Comparison of ENCODE assay signal across 21 cellular contexts in genomic region chr19:38190061-38190460, GRCh38. TPM values are rescaled to one million over a fixed set of nuclear protein-coding genes. Genes with fewer than 3 reads are reported as not detected.
A peak's percentile ranks its signal among the peaks of the same experiment; 100 is the strongest.
DNase-seq lines count a peak whose midpoint lies in the region; ATAC-seq and TF ChIP-seq lines count a peak whose summit lies in the region.
"Had no signal": no experiment of that assay in that cellular context is flagged by ENCODE, and none has a peak within 500 bp of the region (broad histone marks: within the 10 kb centered on the region; RNA-seq: fewer than 3 reads in every experiment).

No MANE protein-coding gene starts in this region.

- in situ Hi-C loops in IMR-90 (cut with MboI; ENCODE audit: low sequenced_read_pairs), result no loop called here

- no peak overlapping the region for H3K4ac ChIP-seq in IMR-90 (ENCODE audit: low read depth, low read length)

- peaks cover 1% of the 10 kb centered on the region for H3K9me1 ChIP-seq in IMR-90 (ENCODE audit: insufficient read depth, low read length)

- H3K36me3 Mint-ChIP-seq in activated CD4-positive, alpha-beta memory T cell treated with anti-CD3 and anti-CD28 coated beads for 36 hours, result peaks cover 2% of the 10 kb centered on the region
- no peaks in the 10 kb centered on the region for H3K36me3 Mint-ChIP-seq in activated CD4-positive, alpha-beta memory T cell treated with anti-CD3 and anti-CD28 coated beads, Interleukin-2, amount 10 ng/mL, durations not matched to agents 7 days and 5 days (ENCODE audit: low read depth)
- H3K36me3 Mint-ChIP-seq in nephron progenitor cell (ENCODE audit: low read depth), result peaks cover 16% of the 10 kb centered on the region

- H4K20me1 ChIP-seq in IMR-90 (ENCODE audit: insufficient read depth, low read length), result 0 out of 2 replicates have a peak, but pooled peaks cover under 1% of the 10 kb centered on the region
- H4K20me1 ChIP-seq in osteoblast (ENCODE audit: insufficient read depth, low read length), result peaks cover 4% of the 10 kb centered on the region

- H3K27ac ChIP-seq in IMR-90 (ENCODE audit: insufficient read depth, low read length), result no peak overlapping the region
- no peak overlapping the region for H3K27ac ChIP-seq in osteoblast (ENCODE audit: low read depth, low read length)
- H3K27ac ChIP-seq: KMS-11, pancreas, upper lobe of left lung had no signal

- peaks cover 0 to 17% of the 10 kb centered on the region in 2 experiments; a peak in 3 of 4 replicates for H3K79me1 ChIP-seq in IMR-90 (ENCODE audit: low read depth in 1 of 2, low read length in 2 of 2)

- no peaks in the 10 kb centered on the region for H3K9me3 ChIP-seq in IMR-90 (ENCODE audit: control insufficient read depth, insufficient read depth, low read length)
- no peaks in the 10 kb centered on the region for H3K9me3 ChIP-seq in osteoblast (ENCODE audit: low read depth, low read length)
- H3K9me3 ChIP-seq: pancreas, upper lobe of left lung had no signal

- no peak overlapping the region for H3K23ac ChIP-seq in IMR-90 (ENCODE audit: low read depth, low read length)

- POLR2A ChIA-PET in activated CD4-positive, alpha-beta memory T cell treated with anti-CD3 and anti-CD28 coated beads for 36 hours (lab: Charles Lee), result no interaction called here
- POLR2A ChIA-PET in activated CD4-positive, alpha-beta memory T cell treated with anti-CD3 and anti-CD28 coated beads, Interleukin-2, amount 10 ng/mL, durations not matched to agents 7 days and 5 days (lab: Charles Lee), result no interaction called here
- POLR2A ChIA-PET in IMR-90 (lab: Charles Lee; ENCODE audit: unreplicated experiment), result no interaction called here

- no peak overlapping the region for H2AK5ac ChIP-seq in IMR-90 (ENCODE audit: low read depth, low read length)

- H3K4me2 ChIP-seq in IMR-90 (ENCODE audit: low read depth, low read length) (no peak overlapping the region), osteoblast (ENCODE audit: insufficient read depth, low read length) (no peak overlapping the region)
- H3K4me2 ChIP-seq: KMS-11 had no signal

- no peak overlapping the region for H4K91ac ChIP-seq in IMR-90 (ENCODE audit: insufficient read depth, low read depth, low read length)

- TF ChIP-seq RAD21 in IMR-90 (IDR thresholded peaks at IDR 0.05; ENCODE audit: low read length), result no peak

- dilution Hi-C loops in IMR-90 (cut with HindIII; ENCODE audit: low sequenced_read_pairs, unreplicated experiment), result no loop called here

- H3K4me1 Mint-ChIP-seq in activated CD4-positive, alpha-beta memory T cell treated with anti-CD3 and anti-CD28 coated beads for 36 hours (ENCODE audit: low read depth), result peaks cover 6% of the 10 kb centered on the region
- no peaks in the 10 kb centered on the region for H3K4me1 Mint-ChIP-seq in activated CD4-positive, alpha-beta memory T cell treated with anti-CD3 and anti-CD28 coated beads, Interleukin-2, amount 10 ng/mL, durations not matched to agents 7 days and 5 days
- H3K4me1 Mint-ChIP-seq in nephron progenitor cell, result peaks cover 16% of the 10 kb centered on the region

- peak overlapping the region; percentile 3 for H2AFZ ChIP-seq in IMR-90 (replicated peaks; ENCODE audit: low read length, poor library complexity)
- no peak overlapping the region for H2AFZ ChIP-seq in osteoblast (ENCODE audit: low read length)

- peak; percentile 40 for DNase-seq in activated CD4-positive, alpha-beta memory T cell treated with anti-CD3 and anti-CD28 coated beads for 36 hours
- no peak for DNase-seq in activated CD4-positive, alpha-beta memory T cell treated with anti-CD3 and anti-CD28 coated beads, Interleukin-2, amount 10 ng/mL, durations not matched to agents 7 days and 5 days
- DNase-seq in IMR-90 (no peak), astrocyte of the hippocampus (ENCODE audit: low read depth, low spot score) (peak; percentile 27), osteoblast (ENCODE audit: insufficient read length, low spot score, missing footprints) (peak; percentile 74), iPS-NIHi11 (ENCODE audit: low spot score) (no peak), nephron progenitor cell (no peak)
- DNase-seq: activated CD8-positive, alpha-beta memory T cell treated with anti-CD3 and anti-CD28 coated beads for 24 hours; activated gamma-delta T cell; cortex of kidney; DMS53; H7; left ventricle myocardium superior; NCI-H1105; NCI-H748 treated with DMSO at 0.1 percent for 48 hours; pancreas; stimulated activated naive CD4-positive, alpha-beta T cell treated with Interleukin-2 at 50 U/mL for 16 hours; upper lobe of left lung had no signal

- H3K9ac ChIP-seq in IMR-90 (ENCODE audit: low read depth, low read length), result no peak overlapping the region
- H3K9ac ChIP-seq: KMS-11 had no signal

- H2BK20ac ChIP-seq in IMR-90 (ENCODE audit: low read depth, low read length), result no peak overlapping the region

- H3K79me2 ChIP-seq in osteoblast (ENCODE audit: insufficient read depth, low read length), result peaks cover 2% of the 10 kb centered on the region

- H3K4me3 Mint-ChIP-seq in activated CD4-positive, alpha-beta memory T cell treated with anti-CD3 and anti-CD28 coated beads for 36 hours, result no peak overlapping the region
- H3K4me3 Mint-ChIP-seq in activated CD4-positive, alpha-beta memory T cell treated with anti-CD3 and anti-CD28 coated beads, Interleukin-2, amount 10 ng/mL, durations not matched to agents 7 days and 5 days, result no peak overlapping the region
- no peak overlapping the region for H3K4me3 Mint-ChIP-seq in nephron progenitor cell
- H3K4me3 Mint-ChIP-seq: CD14-positive monocyte had no signal

- H3K9me3 Mint-ChIP-seq in activated CD4-positive, alpha-beta memory T cell treated with anti-CD3 and anti-CD28 coated beads for 36 hours, result no peaks in the 10 kb centered on the region
- H3K9me3 Mint-ChIP-seq in activated CD4-positive, alpha-beta memory T cell treated with anti-CD3 and anti-CD28 coated beads, Interleukin-2, amount 10 ng/mL, durations not matched to agents 7 days and 5 days, result peaks cover under 1% of the 10 kb centered on the region
- no peaks in the 10 kb centered on the region for H3K9me3 Mint-ChIP-seq in nephron progenitor cell

- peaks cover 16% of the 10 kb centered on the region for H3K36me3 ChIP-seq in IMR-90 (ENCODE audit: control insufficient read depth, insufficient read depth, low read length)
- H3K36me3 ChIP-seq in osteoblast (ENCODE audit: insufficient read depth, low read length), result peaks cover 10% of the 10 kb centered on the region
- H3K36me3 ChIP-seq: pancreas had no signal

- H3K14ac ChIP-seq in IMR-90 (replicated peaks; ENCODE audit: low read depth, low read length), result no peak overlapping the region

- no peak overlapping the region for H2BK15ac ChIP-seq in IMR-90 (ENCODE audit: low read depth, low read length)

- H3K27me3 ChIP-seq in IMR-90 (ENCODE audit: control insufficient read depth, insufficient read depth, low read length), result no peaks in the 10 kb centered on the region
- H3K27me3 ChIP-seq in osteoblast (ENCODE audit: insufficient read depth, low read length), result no peaks in the 10 kb centered on the region
- H3K27me3 ChIP-seq: pancreas, upper lobe of left lung had no signal

- CTCF ChIA-PET in activated CD4-positive, alpha-beta memory T cell treated with anti-CD3 and anti-CD28 coated beads for 36 hours (lab: Charles Lee), result no interaction called here
- CTCF ChIA-PET in activated CD4-positive, alpha-beta memory T cell treated with anti-CD3 and anti-CD28 coated beads, Interleukin-2, amount 10 ng/mL, durations not matched to agents 7 days and 5 days (lab: Charles Lee), result no interaction called here
- CTCF ChIA-PET in IMR-90 (lab: Yijun Ruan, JAX), result no interaction called here

- H3K27me3 Mint-ChIP-seq in activated CD4-positive, alpha-beta memory T cell treated with anti-CD3 and anti-CD28 coated beads for 36 hours, result no peaks in the 10 kb centered on the region
- H3K27me3 Mint-ChIP-seq in activated CD4-positive, alpha-beta memory T cell treated with anti-CD3 and anti-CD28 coated beads, Interleukin-2, amount 10 ng/mL, durations not matched to agents 7 days and 5 days, result no peaks in the 10 kb centered on the region
- no peaks in the 10 kb centered on the region for H3K27me3 Mint-ChIP-seq in nephron progenitor cell (ENCODE audit: low read depth, poor library complexity)

- no peak for TF ChIP-seq POLR2A in IMR-90 (IDR thresholded peaks at IDR 0.05; ENCODE audit: low read depth, low read length)

- no peak overlapping the region for H4K8ac ChIP-seq in IMR-90 (ENCODE audit: low read depth in 2 of 2, low read length in 2 of 2)

- no peak overlapping the region for H3K18ac ChIP-seq in IMR-90 (ENCODE audit: low read depth, low read length)

- no peak overlapping the region for H2BK120ac ChIP-seq in IMR-90 (ENCODE audit: low read depth, low read length)

- intact Hi-C loops in activated CD4-positive, alpha-beta memory T cell treated with anti-CD3 and anti-CD28 coated beads for 36 hours (cut with micrococcal nuclease), result no loop called here
- intact Hi-C loops in IMR-90 (cut with micrococcal nuclease), result no loop called here

- H3K56ac ChIP-seq in IMR-90 (ENCODE audit: extremely low read depth, insufficient read depth, low read length), result no peak overlapping the region

- WGBS in IMR-90 (ENCODE audit: extremely low coverage in 2 of 2, insufficient read length in 1 of 2), 2 experiments, result 84% methylated on average over 4 of the region's 6 CpGs; no CpG with 5 or more reads in 1 of the 2 experiments

- H2AK9ac ChIP-seq in IMR-90 (replicated peaks; ENCODE audit: low read depth, low read length, poor library complexity), result no peak overlapping the region

- H3K4me1 ChIP-seq in IMR-90 (ENCODE audit: control insufficient read depth, insufficient read depth, low read length) (no peaks in the 10 kb centered on the region), osteoblast (ENCODE audit: insufficient read depth, low read length) (no peaks in the 10 kb centered on the region)
- H3K4me1 ChIP-seq: pancreas, upper lobe of left lung had no signal

- no peak overlapping the region for H3K27ac Mint-ChIP-seq in activated CD4-positive, alpha-beta memory T cell treated with anti-CD3 and anti-CD28 coated beads for 36 hours
- no peak overlapping the region for H3K27ac Mint-ChIP-seq in activated CD4-positive, alpha-beta memory T cell treated with anti-CD3 and anti-CD28 coated beads, Interleukin-2, amount 10 ng/mL, durations not matched to agents 7 days and 5 days
- no peak overlapping the region for H3K27ac Mint-ChIP-seq in nephron progenitor cell
- H3K27ac Mint-ChIP-seq: CD14-positive monocyte had no signal

- BruUV-seq in IMR-90 (replicated peaks; lab: Mats Ljungman, UMichigan), result no TSS peak

- H4K5ac ChIP-seq in IMR-90 (ENCODE audit: low read depth, low read length), result no peak overlapping the region

- TF ChIP-seq CTCF in IMR-90 (conservative IDR thresholded peaks at IDR 0.05; ENCODE audit: low read depth, low read length) (no peak), osteoblast (IDR thresholded peaks at IDR 0.05; ENCODE audit: extremely low read depth, low read depth, low read length) (no peak), nephron progenitor cell (IDR thresholded peaks at IDR 0.05) (no peak)

- H2BK5ac ChIP-seq in IMR-90 (ENCODE audit: low read depth, low read length, poor library complexity, severe bottlenecking), result no peak overlapping the region

- H3K4me3 ChIP-seq in IMR-90 (ENCODE audit: insufficient read depth, low read depth, low read length) (no peak overlapping the region), osteoblast (ENCODE audit: insufficient read depth, low read length) (no peak overlapping the region)
- H3K4me3 ChIP-seq: pancreas, upper lobe of left lung had no signal

- ATAC-seq in IMR-90 (ENCODE audit: low read depth) (no peak), GM21786 (IDR thresholded peaks at IDR 0.05; ENCODE audit: unreplicated experiment) (no peak)
- ATAC-seq: left ventricle myocardium superior, pancreas had no signal

RNA-seq across cellular contexts. Expression of gene DPF1, which starts 34.0 kb away (rescaled TPM):
- total RNA-seq in activated CD4-positive, alpha-beta memory T cell treated with anti-CD3 and anti-CD28 coated beads for 36 hours, result 1 to 10 TPM in 1 of 2 experiments, under 1 TPM in 1; 0.75 to 1.2 TPM
- total RNA-seq in activated CD4-positive, alpha-beta memory T cell treated with anti-CD3 and anti-CD28 coated beads, Interleukin-2, amount 10 ng/mL, durations not matched to agents 7 days and 5 days, result under 1 TPM; 0.40 to 0.55 TPM
- total RNA-seq in IMR-90 (2012; rRNA removed) (3.2 and 4.2 TPM in 2 replicates), osteoblast (0.29 and 0.72 TPM in 2 replicates)
- 5.5 and 6.3 TPM in 2 replicates for polyA plus RNA-seq in IMR-90 (2012; rRNA removed)
- polyA plus RNA-seq in IMR-90 (2012; cell fraction: cytosol; rRNA removed), result 3.5 and 3.9 TPM in 2 replicates
- polyA plus RNA-seq in IMR-90 (2012; cell fraction: nucleus; rRNA removed; ENCODE audit: low replicate concordance), result 9.4 and 15.8 TPM in 2 replicates
- polyA plus RNA-seq: CD14-positive monocyte had no signal

Comparison
In these comparisons a context has a peak if more than half of its experiments do, and no peak if none do; other contexts are left out.
1. DNase-seq: peak in activated CD4-positive, alpha-beta memory T cell treated with anti-CD3 and anti-CD28 coated beads for 36 hours (single experiment), astrocyte of the hippocampus (single experiment) and osteoblast (single experiment); none in activated CD4-positive, alpha-beta memory T cell treated with anti-CD3 and anti-CD28 coated beads, Interleukin-2, amount 10 ng/mL, durations not matched to agents 7 days and 5 days (single experiment), IMR-90 (single experiment), iPS-NIHi11 (single experiment) and nephron progenitor cell (single experiment).